8 cellular contexts compared by ENCODE assay signal in genomic region chr1:232949636-232950196, GRCh38. TPM values are rescaled to one million over a fixed set of nuclear protein-coding genes. Genes with fewer than 3 reads are reported as not detected.
DNase-seq lines count a peak whose midpoint lies in the region; ATAC-seq and TF ChIP-seq lines count a peak whose summit lies in the region.

No MANE protein-coding gene starts in this region.

- H3K27me3 Mint-ChIP-seq in central memory CD8-positive, alpha-beta T cell = no peaks in the 10 kb centered on the region
- H3K27me3 Mint-ChIP-seq in naive B cell = no peaks in the 10 kb centered on the region

- no peaks in the 10 kb centered on the region for H3K36me3 ChIP-seq in ACC112 (ENCODE audit: insufficient read depth, low read length)

- peaks cover 22% of the 10 kb centered on the region for H3K4me1 ChIP-seq in ACC112 (ENCODE audit: control insufficient read depth, insufficient read depth, low read length, unreplicated experiment)

- ATAC-seq in central memory CD8-positive, alpha-beta T cell (replicated peaks; ENCODE audit: extremely low read depth, poor library complexity, severe bottlenecking) = no peak
- ATAC-seq in naive B cell (ENCODE audit: low read depth in 2 of 2) (no peak), GM21737 (IDR thresholded peaks at IDR 0.05; ENCODE audit: unreplicated experiment) (no peak)

- H3K4me3 Mint-ChIP-seq in central memory CD8-positive, alpha-beta T cell = peak overlapping the region; percentile 88
- H3K4me3 Mint-ChIP-seq in naive B cell = peak overlapping the region; percentile 89 to 99 (median 95)

- H3K36me3 Mint-ChIP-seq in central memory CD8-positive, alpha-beta T cell (ENCODE audit: insufficient read depth) = peaks cover 15% of the 10 kb centered on the region
- H3K36me3 Mint-ChIP-seq in naive B cell = peaks cover 0 to 5% of the 10 kb centered on the region in 2 donors

- no peak for DNase-seq in Jurkat, Clone E6-1 (ENCODE audit: low read depth, low spot score)
- no peak for DNase-seq in central memory CD8-positive, alpha-beta T cell (ENCODE audit: low spot score in 2 of 2)
- no peak for DNase-seq in naive B cell
- no peak for DNase-seq in DMS153 treated with DMSO at 0.1 percent for 48 hours (lab: John Stamatoyannopoulos, UW; ENCODE audit: unreplicated experiment)
- no peak for DNase-seq in hypothalamus (lab: John Stamatoyannopoulos, UW)
- DNase-seq in GM20000 (ENCODE audit: low spot score) = no peak

- no peaks in the 10 kb centered on the region for H3K27me3 ChIP-seq in ACC112 (ENCODE audit: insufficient read depth, low read length)

- H3K79me2 ChIP-seq in ACC112 (ENCODE audit: control insufficient read depth, insufficient read depth, low read length, unreplicated experiment) = peaks cover 13% of the 10 kb centered on the region

- peak overlapping the region; percentile 81 for H3K4me3 ChIP-seq in ACC112 (ENCODE audit: low read depth, low read length)
- H3K4me3 ChIP-seq in Jurkat, Clone E6-1 (ENCODE audit: low read length) = peak overlapping the region; percentile 83

- H2AFZ ChIP-seq in ACC112 (ENCODE audit: low read length, unreplicated experiment) = peak overlapping the region; percentile 98

- H3K27ac ChIP-seq in ACC112 (ENCODE audit: low read depth, low read length) = peak overlapping the region; percentile 50

- peaks cover 34% of the 10 kb centered on the region for H3K4me1 Mint-ChIP-seq in central memory CD8-positive, alpha-beta T cell
- peaks cover 32 to 40% (median 36%) of the 10 kb centered on the region in 3 donors for H3K4me1 Mint-ChIP-seq in naive B cell

- no peak for TF ChIP-seq CTCF in GM20000 (IDR thresholded peaks at IDR 0.05; ENCODE audit: extremely low read depth, missing control alignments)

- H3K9me3 Mint-ChIP-seq in central memory CD8-positive, alpha-beta T cell = no peaks in the 10 kb centered on the region
- H3K9me3 Mint-ChIP-seq in naive B cell = peaks cover 0 to 2% (median 0%) of the 10 kb centered on the region in 7 donors

- peak overlapping the region; percentile 88 for H3K27ac Mint-ChIP-seq in central memory CD8-positive, alpha-beta T cell (ENCODE audit: low read depth)
- H3K27ac Mint-ChIP-seq in naive B cell = peak overlapping the region; percentile 49 to 97 (median 92)

RNA-seq across cellular contexts. Expression of gene NTPCR, which starts 0.7 kb away (rescaled TPM):
- polyA plus RNA-seq in Jurkat, Clone E6-1 (2012; ENCODE audit: insufficient read depth, insufficient read length) = 110 TPM
- polyA plus RNA-seq in naive B cell (ENCODE audit: low read depth in 6 of 6) = 10 to 100 TPM; 27.4 to 58.2 (median 51.0) TPM
